2 cellular contexts compared by ENCODE assay signal in the genomic region with DNA sequence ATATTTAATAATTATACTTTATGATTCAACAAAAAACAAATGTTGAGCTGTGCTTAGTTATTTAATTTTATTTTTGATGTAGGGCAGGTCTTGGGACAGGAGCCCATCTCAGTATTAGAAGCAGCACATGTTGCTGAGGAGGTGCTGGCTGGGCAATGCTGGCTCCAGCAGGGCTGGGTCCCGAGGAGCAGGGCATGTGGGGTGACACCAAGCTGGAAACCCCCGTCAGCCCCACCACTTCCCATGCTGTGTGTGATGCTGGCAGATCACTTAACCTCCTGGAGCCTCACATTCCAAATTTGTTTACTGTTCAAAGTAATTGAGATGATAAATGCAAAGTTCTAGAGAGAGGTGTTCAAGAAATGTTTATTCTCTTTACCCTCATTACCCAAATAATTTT.
TF ChIP-seq lines count a peak whose summit lies in the region.

No MANE protein-coding gene starts in this region.

TF ChIP-seq in SK-N-SH treated with all-trans-retinoic acid at 6 μM for 48 hours, 23 proteins besides CTCF, POLR2A, EP300 and RAD21 (continued from another document):
- TF ChIP-seq, protein P1, sequence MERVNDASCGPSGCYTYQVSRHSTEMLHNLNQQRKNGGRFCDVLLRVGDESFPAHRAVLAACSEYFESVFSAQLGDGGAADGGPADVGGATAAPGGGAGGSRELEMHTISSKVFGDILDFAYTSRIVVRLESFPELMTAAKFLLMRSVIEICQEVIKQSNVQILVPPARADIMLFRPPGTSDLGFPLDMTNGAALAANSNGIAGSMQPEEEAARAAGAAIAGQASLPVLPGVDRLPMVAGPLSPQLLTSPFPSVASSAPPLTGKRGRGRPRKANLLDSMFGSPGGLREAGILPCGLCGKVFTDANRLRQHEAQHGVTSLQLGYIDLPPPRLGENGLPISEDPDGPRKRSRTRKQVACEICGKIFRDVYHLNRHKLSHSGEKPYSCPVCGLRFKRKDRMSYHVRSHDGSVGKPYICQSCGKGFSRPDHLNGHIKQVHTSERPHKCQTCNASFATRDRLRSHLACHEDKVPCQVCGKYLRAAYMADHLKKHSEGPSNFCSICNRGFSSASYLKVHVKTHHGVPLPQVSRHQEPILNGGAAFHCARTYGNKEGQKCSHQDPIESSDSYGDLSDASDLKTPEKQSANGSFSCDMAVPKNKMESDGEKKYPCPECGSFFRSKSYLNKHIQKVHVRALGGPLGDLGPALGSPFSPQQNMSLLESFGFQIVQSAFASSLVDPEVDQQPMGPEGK (CRISPR knock-in tag; IDR thresholded peaks at IDR 0.05; ENCODE audit: borderline replicate concordance) = no peak

TF ChIP-seq in SK-N-SH, 30 proteins besides CTCF, POLR2A, EP300 and RAD21 (continued from another document):
- TF ChIP-seq FOSL2 (IDR thresholded peaks at IDR 0.05; ENCODE audit: borderline replicate concordance, low read depth) (no peak), FOXJ3 (CRISPR knock-in tag; IDR thresholded peaks at IDR 0.05) (no peak), POLR2AphosphoS5 (IDR thresholded peaks at IDR 0.05; ENCODE audit: low read depth, low read length) (no peak), MXI1 (IDR thresholded peaks at IDR 0.05; ENCODE audit: low read depth, low read length) (no peak)
- TF ChIP-seq, protein P2, sequence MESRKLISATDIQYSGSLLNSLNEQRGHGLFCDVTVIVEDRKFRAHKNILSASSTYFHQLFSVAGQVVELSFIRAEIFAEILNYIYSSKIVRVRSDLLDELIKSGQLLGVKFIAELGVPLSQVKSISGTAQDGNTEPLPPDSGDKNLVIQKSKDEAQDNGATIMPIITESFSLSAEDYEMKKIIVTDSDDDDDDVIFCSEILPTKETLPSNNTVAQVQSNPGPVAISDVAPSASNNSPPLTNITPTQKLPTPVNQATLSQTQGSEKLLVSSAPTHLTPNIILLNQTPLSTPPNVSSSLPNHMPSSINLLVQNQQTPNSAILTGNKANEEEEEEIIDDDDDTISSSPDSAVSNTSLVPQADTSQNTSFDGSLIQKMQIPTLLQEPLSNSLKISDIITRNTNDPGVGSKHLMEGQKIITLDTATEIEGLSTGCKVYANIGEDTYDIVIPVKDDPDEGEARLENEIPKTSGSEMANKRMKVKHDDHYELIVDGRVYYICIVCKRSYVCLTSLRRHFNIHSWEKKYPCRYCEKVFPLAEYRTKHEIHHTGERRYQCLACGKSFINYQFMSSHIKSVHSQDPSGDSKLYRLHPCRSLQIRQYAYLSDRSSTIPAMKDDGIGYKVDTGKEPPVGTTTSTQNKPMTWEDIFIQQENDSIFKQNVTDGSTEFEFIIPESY (IDR thresholded peaks at IDR 0.05; ENCODE audit: borderline replicate concordance, low read depth) = no peak
TF ChIP-seq in SK-N-SH: peak in this region for 0.
